17 cellular contexts compared by ENCODE assay signal in genomic region chr9:98821831-98822230, GRCh38. TPM values are rescaled to one million over a fixed set of nuclear protein-coding genes. Genes with fewer than 3 reads are reported as not detected.
DNase-seq lines count a peak whose midpoint lies in the region; ATAC-seq and TF ChIP-seq lines count a peak whose summit lies in the region.
"Had no signal": no experiment of that assay in that cellular context is flagged by ENCODE, and none has a peak within 500 bp of the region (broad histone marks: within the 10 kb centered on the region; RNA-seq: fewer than 3 reads in every experiment).

No MANE protein-coding gene starts in this region.

- no peaks in the 10 kb centered on the region for H3K36me3 Mint-ChIP-seq in glutamatergic neuron (ENCODE audit: unreplicated experiment)
- peaks cover 11% of the 10 kb centered on the region for H3K36me3 Mint-ChIP-seq in activated CD8-positive, alpha-beta memory T cell treated with anti-CD3 and anti-CD28 coated beads, Interleukin-2, amount 10 ng/mL, durations not matched to agents 7 days and 5 days
- H3K36me3 Mint-ChIP-seq: CD14-positive monocyte had no signal

- H3K9me3 Mint-ChIP-seq in glutamatergic neuron (ENCODE audit: unreplicated experiment), result peaks cover 2% of the 10 kb centered on the region
- H3K9me3 Mint-ChIP-seq in activated CD8-positive, alpha-beta memory T cell treated with anti-CD3 and anti-CD28 coated beads, Interleukin-2, amount 10 ng/mL, durations not matched to agents 7 days and 5 days (ENCODE audit: low read depth), result no peaks in the 10 kb centered on the region
- H3K9me3 Mint-ChIP-seq: CD4-positive, alpha-beta memory T cell had no signal

- ATAC-seq in activated CD8-positive, alpha-beta memory T cell treated with anti-CD3 and anti-CD28 coated beads, Interleukin-2, amount 10 ng/mL, durations not matched to agents 7 days and 5 days, result no peak
- no peak for ATAC-seq in HG03439 (IDR thresholded peaks at IDR 0.05; ENCODE audit: unreplicated experiment)

- peak overlapping the region; percentile 4; the same call in 1 of the 2 replicates for H3K27ac ChIP-seq in WERI-Rb-1
- H3K27ac ChIP-seq: BLaER1, GM23248 had no signal

- no peaks in the 10 kb centered on the region for H3K27me3 ChIP-seq in WERI-Rb-1 (ENCODE audit: insufficient read depth, low read depth, severe bottlenecking)
- H3K27me3 ChIP-seq: BLaER1 had no signal

- H3K4me3 Mint-ChIP-seq in glutamatergic neuron (ENCODE audit: unreplicated experiment), result no peak overlapping the region
- H3K4me3 Mint-ChIP-seq in activated CD8-positive, alpha-beta memory T cell treated with anti-CD3 and anti-CD28 coated beads, Interleukin-2, amount 10 ng/mL, durations not matched to agents 7 days and 5 days, result no peak overlapping the region
- H3K4me3 Mint-ChIP-seq: CD14-positive monocyte; CD4-positive, alpha-beta memory T cell; HFFc6 had no signal

- no peaks in the 10 kb centered on the region for H3K27me3 Mint-ChIP-seq in glutamatergic neuron (ENCODE audit: unreplicated experiment)
- H3K27me3 Mint-ChIP-seq in activated CD8-positive, alpha-beta memory T cell treated with anti-CD3 and anti-CD28 coated beads, Interleukin-2, amount 10 ng/mL, durations not matched to agents 7 days and 5 days, result no peaks in the 10 kb centered on the region
- H3K27me3 Mint-ChIP-seq: CD4-positive, alpha-beta memory T cell had no signal

- H3K9me3 ChIP-seq in WERI-Rb-1 (ENCODE audit: severe bottlenecking), result peaks cover 3% of the 10 kb centered on the region

- CTCF ChIA-PET in activated CD8-positive, alpha-beta memory T cell treated with anti-CD3 and anti-CD28 coated beads, Interleukin-2, amount 10 ng/mL, durations not matched to agents 7 days and 5 days (lab: Charles Lee), result no interaction called here

- H3K36me3 ChIP-seq in WERI-Rb-1, result peaks cover 21% of the 10 kb centered on the region

- H3K4me1 Mint-ChIP-seq in glutamatergic neuron (ENCODE audit: low read depth, unreplicated experiment), result no peaks in the 10 kb centered on the region
- peaks cover 11% of the 10 kb centered on the region for H3K4me1 Mint-ChIP-seq in activated CD8-positive, alpha-beta memory T cell treated with anti-CD3 and anti-CD28 coated beads, Interleukin-2, amount 10 ng/mL, durations not matched to agents 7 days and 5 days

- DNase-seq in NCI-H2171 treated with DMSO at 0.1 percent for 48 hours (lab: John Stamatoyannopoulos, UW), result peak; percentile 52
- DNase-seq in NCI-H2171 (lab: John Stamatoyannopoulos, UW), result no peak
- no peak for DNase-seq in WERI-Rb-1
- no peak for DNase-seq in glutamatergic neuron
- no peak for DNase-seq in activated CD8-positive, alpha-beta memory T cell treated with anti-CD3 and anti-CD28 coated beads, Interleukin-2, amount 10 ng/mL, durations not matched to agents 7 days and 5 days
- DNase-seq in activated effector memory CD4-positive, alpha-beta T cell treated with anti-CD3 and anti-CD28 coated beads, Interleukin-2, amount 50 U/mL, for 16 hours, result no peak
- DNase-seq: 8988T; CD4-positive, alpha-beta memory T cell; DMS53; DND-41; EL; GM23248; HCEC 1CT; HFFc6 had no signal

- TF ChIP-seq CTCF in WERI-Rb-1 (IDR thresholded peaks at IDR 0.05; ENCODE audit: low read depth, low read length), result no peak
- TF ChIP-seq CTCF in glutamatergic neuron (IDR thresholded peaks at IDR 0.05; ENCODE audit: partially characterized antibody, unreplicated experiment), result no peak

- H3K4me3 ChIP-seq in WERI-Rb-1 (ENCODE audit: low read depth, low read length), result no peak overlapping the region
- H3K4me3 ChIP-seq: BLaER1, GM23248 had no signal

- peak overlapping the region; percentile 1 for H3K27ac Mint-ChIP-seq in glutamatergic neuron (ENCODE audit: unreplicated experiment)
- no peak overlapping the region for H3K27ac Mint-ChIP-seq in activated CD8-positive, alpha-beta memory T cell treated with anti-CD3 and anti-CD28 coated beads, Interleukin-2, amount 10 ng/mL, durations not matched to agents 7 days and 5 days
- H3K27ac Mint-ChIP-seq: CD4-positive, alpha-beta memory T cell; HFFc6 had no signal

RNA-seq across cellular contexts. Expression of gene GALNT12, which starts 14.4 kb away (rescaled TPM):
- total RNA-seq in glutamatergic neuron (ENCODE audit: unreplicated experiment), result 2.7 TPM
- total RNA-seq in activated CD8-positive, alpha-beta memory T cell treated with anti-CD3 and anti-CD28 coated beads, Interleukin-2, amount 10 ng/mL, durations not matched to agents 7 days and 5 days, result 1 to 10 TPM; 3.5 to 9.9 TPM

RNA-seq across cellular contexts. Expression of gene ANKS6, which starts 25.5 kb away (rescaled TPM):
- 15.9 TPM for total RNA-seq in glutamatergic neuron (ENCODE audit: unreplicated experiment)
- total RNA-seq in activated CD8-positive, alpha-beta memory T cell treated with anti-CD3 and anti-CD28 coated beads, Interleukin-2, amount 10 ng/mL, durations not matched to agents 7 days and 5 days, result 1 to 10 TPM; 6.5 to 9.2 TPM
